ENCODE assay signal across 23 cellular contexts in genomic region chr2:105725388-105725787, GRCh38. TPM values are rescaled to one million over a fixed set of nuclear protein-coding genes. Genes with fewer than 3 reads are reported as not detected.
DNase-seq lines count a peak whose midpoint lies in the region; ATAC-seq and TF ChIP-seq lines count a peak whose summit lies in the region.
"Had no signal": no experiment of that assay in that cellular context is flagged by ENCODE, and none has a peak within 500 bp of the region (broad histone marks: within the 10 kb centered on the region; RNA-seq: fewer than 3 reads in every experiment).

No MANE protein-coding gene starts in this region.

- ATAC-seq in GM21515 (IDR thresholded peaks at IDR 0.05; ENCODE audit: unreplicated experiment) (peak; percentile 34), HG03280 (IDR thresholded peaks at IDR 0.05; ENCODE audit: unreplicated experiment) (peak; percentile 29)
- ATAC-seq: GM12878 had no signal

- H3K9me3 ChIP-seq in DOHH2 (ENCODE audit: control insufficient read depth, insufficient read depth, low read length): peaks cover 6% of the 10 kb centered on the region; the same call in 1 of the 2 replicates
- no peaks in the 10 kb centered on the region for H3K9me3 ChIP-seq in osteoblast (ENCODE audit: low read depth, low read length)
- H3K9me3 ChIP-seq in ascending aorta: no peaks in the 10 kb centered on the region
- H3K9me3 ChIP-seq: vagina had no signal

- intact Hi-C loops in posterior vena cava (cut with DNase I) (no loop called here), ascending aorta (cut with DNase I) (no loop called here)

- TF ChIP-seq CTCF in DOHH2 (IDR thresholded peaks at IDR 0.05; ENCODE audit: low read depth, low read length, poor library complexity, severe bottlenecking): no peak
- TF ChIP-seq CTCF in chondrocyte (IDR thresholded peaks at IDR 0.05): no peak
- TF ChIP-seq CTCF in osteoblast (IDR thresholded peaks at IDR 0.05; ENCODE audit: extremely low read depth, low read depth, low read length): no peak
- no peak for TF ChIP-seq CTCF in ascending aorta (IDR thresholded peaks at IDR 0.05)

- no peaks in the 10 kb centered on the region for H3K79me2 ChIP-seq in DOHH2 (ENCODE audit: control insufficient read depth, low read length)
- H3K79me2 ChIP-seq in osteoblast (ENCODE audit: insufficient read depth, low read length): no peaks in the 10 kb centered on the region

- no peaks in the 10 kb centered on the region for H3K27me3 Mint-ChIP-seq in chondrocyte (ENCODE audit: low read depth)
- H3K27me3 Mint-ChIP-seq: activated CD4-positive, alpha-beta memory T cell treated with anti-CD3 and anti-CD28 coated beads, Interleukin-2, amount 10 ng/mL, durations not matched to agents 7 days and 5 days had no signal

- H3K4me2 ChIP-seq in DOHH2 (ENCODE audit: low read length): peak overlapping the region; percentile 55
- no peak overlapping the region for H3K4me2 ChIP-seq in osteoblast (ENCODE audit: insufficient read depth, low read length)

- H3K4me1 ChIP-seq in DOHH2 (ENCODE audit: control insufficient read depth, low read length): peaks cover 53% of the 10 kb centered on the region
- no peaks in the 10 kb centered on the region for H3K4me1 ChIP-seq in osteoblast (ENCODE audit: insufficient read depth, low read length)
- no peaks in the 10 kb centered on the region for H3K4me1 ChIP-seq in ascending aorta
- H3K4me1 ChIP-seq: suprapubic skin, vagina had no signal

- H3K36me3 ChIP-seq in DOHH2 (ENCODE audit: control insufficient read depth, low read length) (no peaks in the 10 kb centered on the region), osteoblast (ENCODE audit: insufficient read depth, low read length) (no peaks in the 10 kb centered on the region), ascending aorta (no peaks in the 10 kb centered on the region)
- H3K36me3 ChIP-seq: suprapubic skin, vagina had no signal

- 0 out of 2 replicates have a peak, but pooled peaks cover 2% of the 10 kb centered on the region for H3F3A ChIP-seq in DOHH2 (ENCODE audit: control insufficient read depth, insufficient read depth)

- no peak overlapping the region for H3K4me3 Mint-ChIP-seq in chondrocyte (ENCODE audit: unreplicated experiment)
- H3K4me3 Mint-ChIP-seq: activated B cell treated with CpG ODN at 0.5 μM for 24 hours; activated CD4-positive, alpha-beta memory T cell treated with anti-CD3 and anti-CD28 coated beads, Interleukin-2, amount 10 ng/mL, durations not matched to agents 7 days and 5 days had no signal

- H3K27ac ChIP-seq in DOHH2 (ENCODE audit: low read depth, low read length) (peak overlapping the region; percentile 37), osteoblast (ENCODE audit: low read depth, low read length) (no peak overlapping the region), ascending aorta (no peak overlapping the region)
- H3K27ac ChIP-seq: suprapubic skin, vagina had no signal

- H3K27me3 ChIP-seq in DOHH2 (ENCODE audit: control insufficient read depth, low read length): no peaks in the 10 kb centered on the region
- peaks cover 4% of the 10 kb centered on the region for H3K27me3 ChIP-seq in osteoblast (ENCODE audit: insufficient read depth, low read length)
- no peaks in the 10 kb centered on the region for H3K27me3 ChIP-seq in ascending aorta
- H3K27me3 ChIP-seq: suprapubic skin, vagina had no signal

- H3K27ac Mint-ChIP-seq in chondrocyte (ENCODE audit: unreplicated experiment): peak overlapping the region; percentile 38
- H3K27ac Mint-ChIP-seq: activated B cell treated with CpG ODN at 0.5 μM for 24 hours; activated CD4-positive, alpha-beta memory T cell treated with anti-CD3 and anti-CD28 coated beads, Interleukin-2, amount 10 ng/mL, durations not matched to agents 7 days and 5 days had no signal

- H4K20me1 ChIP-seq in DOHH2 (ENCODE audit: control insufficient read depth, insufficient read depth, low read depth, low read length) (no peaks in the 10 kb centered on the region), osteoblast (ENCODE audit: insufficient read depth, low read length) (no peaks in the 10 kb centered on the region)

- no peak overlapping the region for H2AFZ ChIP-seq in osteoblast (ENCODE audit: low read length)

- peaks cover 11% of the 10 kb centered on the region for H3K9me3 Mint-ChIP-seq in chondrocyte (ENCODE audit: low read depth)

- DNase-seq in chondrocyte (ENCODE audit: low spot score) (no peak), osteoblast (ENCODE audit: insufficient read length, low spot score, missing footprints) (no peak), posterior vena cava (ENCODE audit: low spot score) (no peak), NCI-H526 (lab: John Stamatoyannopoulos, UW) (no peak), ascending aorta (ENCODE audit: low spot score in 2 of 2) (no peak)
- DNase-seq: activated B cell treated with CpG ODN at 0.5 μM for 24 hours; activated CD4-positive, alpha-beta memory T cell treated with anti-CD3 and anti-CD28 coated beads, Interleukin-2, amount 10 ng/mL, durations not matched to agents 7 days and 5 days; activated gamma-delta T cell; activated T-cell treated with anti-CD3 and anti-CD28 coated beads for 4 hours; central memory CD4-positive, alpha-beta T cell; erythroblast; foreskin melanocyte; kidney; NCI-H1092 treated with DMSO at 0.1 percent for 48 hours; NCI-H2081; occipital lobe; T-helper 9 cell had no signal

- peaks cover 13% of the 10 kb centered on the region for H3K4me1 Mint-ChIP-seq in chondrocyte (ENCODE audit: low read depth)

- peaks cover 2% of the 10 kb centered on the region for H3K36me3 Mint-ChIP-seq in chondrocyte (ENCODE audit: low read depth)

- H3K4me3 ChIP-seq in DOHH2 (ENCODE audit: low read length): peak overlapping the region; percentile 33
- H3K4me3 ChIP-seq in osteoblast (ENCODE audit: insufficient read depth, low read length): no peak overlapping the region
- no peak overlapping the region for H3K4me3 ChIP-seq in ascending aorta
- H3K4me3 ChIP-seq: GM12878, suprapubic skin, vagina had no signal

- H3K9me2 ChIP-seq in DOHH2 (replicated peaks; ENCODE audit: control insufficient read depth, low read length): no peaks in the 10 kb centered on the region

RNA-seq across cellular contexts. Expression of gene NCK2, which starts 19.3 kb away (rescaled TPM):
- total RNA-seq in chondrocyte (28.6 to 55.5 TPM (median 55.2 TPM) in 3 replicates), osteoblast (26.8 and 28.6 TPM in 2 replicates), posterior vena cava (10 to 100 TPM; 32.8 to 42.6 TPM), ascending aorta (57.6 TPM)
